Comparison of ENCODE assay signal across 1 cellular context in the genomic region with DNA sequence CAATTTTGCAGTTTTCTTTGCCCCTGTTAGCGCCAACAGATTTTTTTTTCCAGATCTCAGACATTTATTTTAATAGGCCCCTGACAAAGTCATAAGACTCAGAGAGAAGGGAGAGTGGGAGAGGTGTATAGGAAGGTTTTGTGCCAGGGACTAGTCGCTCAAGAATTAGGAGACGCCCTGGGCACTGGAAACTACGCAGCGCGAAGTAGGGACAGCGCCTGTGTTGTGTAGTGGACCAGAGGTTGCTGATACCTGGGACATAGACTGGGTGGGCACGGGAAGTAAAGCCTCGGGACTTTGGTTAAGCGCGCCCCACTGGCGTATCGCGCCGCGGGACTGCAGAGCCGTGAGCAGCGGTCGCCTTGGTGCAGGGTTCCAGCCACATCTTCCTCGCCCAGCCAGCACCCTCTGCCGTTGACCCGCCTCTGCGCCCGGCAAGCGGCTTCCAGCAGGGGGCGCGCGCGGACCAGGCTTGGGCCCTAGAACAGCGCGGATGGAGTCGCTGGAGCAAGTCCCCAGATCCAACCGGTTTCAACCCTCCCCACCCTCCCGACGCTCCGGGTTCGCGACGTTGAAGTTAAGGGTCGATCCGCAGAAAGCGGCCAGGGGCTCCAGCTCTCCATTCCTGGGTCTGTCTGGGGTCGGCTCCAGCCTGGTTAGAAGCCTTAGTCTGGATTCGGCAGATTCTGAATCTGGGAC.
TF ChIP-seq lines count a peak whose summit lies in the region.

No MANE protein-coding gene starts in this region.

TF ChIP-seq in HepG2, 621 proteins besides CTCF, POLR2A, EP300 and RAD21 (continued from another document and continues in another):
- TF ChIP-seq, protein P1, sequence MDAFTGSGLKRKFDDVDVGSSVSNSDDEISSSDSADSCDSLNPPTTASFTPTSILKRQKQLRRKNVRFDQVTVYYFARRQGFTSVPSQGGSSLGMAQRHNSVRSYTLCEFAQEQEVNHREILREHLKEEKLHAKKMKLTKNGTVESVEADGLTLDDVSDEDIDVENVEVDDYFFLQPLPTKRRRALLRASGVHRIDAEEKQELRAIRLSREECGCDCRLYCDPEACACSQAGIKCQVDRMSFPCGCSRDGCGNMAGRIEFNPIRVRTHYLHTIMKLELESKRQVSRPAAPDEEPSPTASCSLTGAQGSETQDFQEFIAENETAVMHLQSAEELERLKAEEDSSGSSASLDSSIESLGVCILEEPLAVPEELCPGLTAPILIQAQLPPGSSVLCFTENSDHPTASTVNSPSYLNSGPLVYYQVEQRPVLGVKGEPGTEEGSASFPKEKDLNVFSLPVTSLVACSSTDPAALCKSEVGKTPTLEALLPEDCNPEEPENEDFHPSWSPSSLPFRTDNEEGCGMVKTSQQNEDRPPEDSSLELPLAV (CRISPR knock-in tag; conservative IDR thresholded peaks at IDR 0.05; ENCODE audit: low read depth), result no peak
- TF ChIP-seq, protein P2, sequence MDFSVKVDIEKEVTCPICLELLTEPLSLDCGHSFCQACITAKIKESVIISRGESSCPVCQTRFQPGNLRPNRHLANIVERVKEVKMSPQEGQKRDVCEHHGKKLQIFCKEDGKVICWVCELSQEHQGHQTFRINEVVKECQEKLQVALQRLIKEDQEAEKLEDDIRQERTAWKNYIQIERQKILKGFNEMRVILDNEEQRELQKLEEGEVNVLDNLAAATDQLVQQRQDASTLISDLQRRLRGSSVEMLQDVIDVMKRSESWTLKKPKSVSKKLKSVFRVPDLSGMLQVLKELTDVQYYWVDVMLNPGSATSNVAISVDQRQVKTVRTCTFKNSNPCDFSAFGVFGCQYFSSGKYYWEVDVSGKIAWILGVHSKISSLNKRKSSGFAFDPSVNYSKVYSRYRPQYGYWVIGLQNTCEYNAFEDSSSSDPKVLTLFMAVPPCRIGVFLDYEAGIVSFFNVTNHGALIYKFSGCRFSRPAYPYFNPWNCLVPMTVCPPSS (IDR thresholded peaks at IDR 0.05), result no peak
- TF ChIP-seq, protein P3, sequence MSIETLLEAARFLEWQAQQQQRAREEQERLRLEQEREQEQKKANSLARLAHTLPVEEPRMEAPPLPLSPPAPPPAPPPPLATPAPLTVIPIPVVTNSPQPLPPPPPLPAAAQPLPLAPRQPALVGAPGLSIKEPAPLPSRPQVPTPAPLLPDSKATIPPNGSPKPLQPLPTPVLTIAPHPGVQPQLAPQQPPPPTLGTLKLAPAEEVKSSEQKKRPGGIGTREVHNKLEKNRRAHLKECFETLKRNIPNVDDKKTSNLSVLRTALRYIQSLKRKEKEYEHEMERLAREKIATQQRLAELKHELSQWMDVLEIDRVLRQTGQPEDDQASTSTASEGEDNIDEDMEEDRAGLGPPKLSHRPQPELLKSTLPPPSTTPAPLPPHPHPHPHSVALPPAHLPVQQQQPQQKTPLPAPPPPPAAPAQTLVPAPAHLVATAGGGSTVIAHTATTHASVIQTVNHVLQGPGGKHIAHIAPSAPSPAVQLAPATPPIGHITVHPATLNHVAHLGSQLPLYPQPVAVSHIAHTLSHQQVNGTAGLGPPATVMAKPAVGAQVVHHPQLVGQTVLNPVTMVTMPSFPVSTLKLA (IDR thresholded peaks at IDR 0.05), result no peak
- TF ChIP-seq ZNF709 (CRISPR knock-in tag; IDR thresholded peaks at IDR 0.05) (no peak), HNRNPLL (IDR thresholded peaks at IDR 0.05; ENCODE audit: low read depth, low read length, poor library complexity, severe bottlenecking) (peak; percentile 47), NR1H2 (CRISPR knock-in tag; IDR thresholded peaks at IDR 0.05; ENCODE audit: borderline replicate concordance, low read depth) (no peak), ZNF790 (CRISPR knock-in tag; IDR thresholded peaks at IDR 0.05; ENCODE audit: borderline replicate concordance) (no peak), SOX6 (IDR thresholded peaks at IDR 0.05) (no peak), SOX6 (CRISPR knock-in tag; IDR thresholded peaks at IDR 0.05) (no peak), MED13 (CRISPR knock-in tag; IDR thresholded peaks at IDR 0.05) (no peak), HNF4G (IDR thresholded peaks at IDR 0.05; ENCODE audit: borderline replicate concordance, low read depth, low read length) (0 out of 2 replicates have a peak, but pooled peaks have one; percentile 9), HNF4G (CRISPR knock-in tag; IDR thresholded peaks at IDR 0.05; ENCODE audit: borderline replicate concordance, low read depth) (no peak), GTF3A (CRISPR knock-in tag; conservative IDR thresholded peaks at IDR 0.05) (no peak), ZNF569 (CRISPR knock-in tag; IDR thresholded peaks at IDR 0.05; ENCODE audit: borderline replicate concordance) (no peak), ZNF557 (CRISPR knock-in tag; IDR thresholded peaks at IDR 0.05) (no peak), SPEN (CRISPR knock-in tag; IDR thresholded peaks at IDR 0.05; ENCODE audit: low read depth) (peak; percentile 45; the same call in 1 of the 2 replicates), REPIN1 (CRISPR knock-in tag; IDR thresholded peaks at IDR 0.05; ENCODE audit: borderline replicate concordance, low read depth) (no peak), ZFY (CRISPR knock-in tag; IDR thresholded peaks at IDR 0.05) (no peak), ZNF510 (CRISPR knock-in tag; IDR thresholded peaks at IDR 0.05; ENCODE audit: low read depth) (no peak), ZNF619 (CRISPR knock-in tag; IDR thresholded peaks at IDR 0.05) (no peak), KDM5B (CRISPR knock-in tag; IDR thresholded peaks at IDR 0.05; ENCODE audit: borderline replicate concordance) (no peak; the same call in 1 of the 2 replicates), GPN1 (CRISPR knock-in tag; IDR thresholded peaks at IDR 0.05; ENCODE audit: borderline replicate concordance) (no peak), TRIM24 (CRISPR knock-in tag; IDR thresholded peaks at IDR 0.05) (no peak), ZNF383 (CRISPR knock-in tag; IDR thresholded peaks at IDR 0.05; ENCODE audit: borderline replicate concordance) (no peak), NFYB (CRISPR knock-in tag; IDR thresholded peaks at IDR 0.05) (no peak), KLF11 (CRISPR knock-in tag; IDR thresholded peaks at IDR 0.05) (no peak), CBX2 (IDR thresholded peaks at IDR 0.05; ENCODE audit: low read depth, low read length) (no peak), CBX2 (CRISPR knock-in tag; IDR thresholded peaks at IDR 0.05; ENCODE audit: low read depth) (no peak), ZMYM3 (CRISPR knock-in tag; IDR thresholded peaks at IDR 0.05) (no peak), RXRB (CRISPR knock-in tag; IDR thresholded peaks at IDR 0.05; ENCODE audit: borderline replicate concordance) (peak; percentile 20; the same call in 1 of the 2 replicates), ZNF30 (CRISPR knock-in tag; IDR thresholded peaks at IDR 0.05) (no peak), ZSCAN31 (CRISPR knock-in tag; IDR thresholded peaks at IDR 0.05; ENCODE audit: low read depth) (no peak), REXO4 (CRISPR knock-in tag; IDR thresholded peaks at IDR 0.05; ENCODE audit: borderline replicate concordance) (no peak), ATM (IDR thresholded peaks at IDR 0.05; ENCODE audit: borderline replicate concordance) (no peak), KLF13 (CRISPR knock-in tag; IDR thresholded peaks at IDR 0.05) (no peak), ZNF24 (IDR thresholded peaks at IDR 0.05) (no peak)
- TF ChIP-seq, protein P4, sequence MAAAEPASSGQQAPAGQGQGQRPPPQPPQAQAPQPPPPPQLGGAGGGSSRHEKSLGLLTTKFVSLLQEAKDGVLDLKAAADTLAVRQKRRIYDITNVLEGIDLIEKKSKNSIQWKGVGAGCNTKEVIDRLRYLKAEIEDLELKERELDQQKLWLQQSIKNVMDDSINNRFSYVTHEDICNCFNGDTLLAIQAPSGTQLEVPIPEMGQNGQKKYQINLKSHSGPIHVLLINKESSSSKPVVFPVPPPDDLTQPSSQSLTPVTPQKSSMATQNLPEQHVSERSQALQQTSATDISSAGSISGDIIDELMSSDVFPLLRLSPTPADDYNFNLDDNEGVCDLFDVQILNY (CRISPR knock-in tag; conservative IDR thresholded peaks at IDR 0.05), result no peak
- TF ChIP-seq, protein P5, sequence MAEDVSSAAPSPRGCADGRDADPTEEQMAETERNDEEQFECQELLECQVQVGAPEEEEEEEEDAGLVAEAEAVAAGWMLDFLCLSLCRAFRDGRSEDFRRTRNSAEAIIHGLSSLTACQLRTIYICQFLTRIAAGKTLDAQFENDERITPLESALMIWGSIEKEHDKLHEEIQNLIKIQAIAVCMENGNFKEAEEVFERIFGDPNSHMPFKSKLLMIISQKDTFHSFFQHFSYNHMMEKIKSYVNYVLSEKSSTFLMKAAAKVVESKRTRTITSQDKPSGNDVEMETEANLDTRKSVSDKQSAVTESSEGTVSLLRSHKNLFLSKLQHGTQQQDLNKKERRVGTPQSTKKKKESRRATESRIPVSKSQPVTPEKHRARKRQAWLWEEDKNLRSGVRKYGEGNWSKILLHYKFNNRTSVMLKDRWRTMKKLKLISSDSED (CRISPR knock-in tag; IDR thresholded peaks at IDR 0.05), result no peak
- TF ChIP-seq, protein P6, sequence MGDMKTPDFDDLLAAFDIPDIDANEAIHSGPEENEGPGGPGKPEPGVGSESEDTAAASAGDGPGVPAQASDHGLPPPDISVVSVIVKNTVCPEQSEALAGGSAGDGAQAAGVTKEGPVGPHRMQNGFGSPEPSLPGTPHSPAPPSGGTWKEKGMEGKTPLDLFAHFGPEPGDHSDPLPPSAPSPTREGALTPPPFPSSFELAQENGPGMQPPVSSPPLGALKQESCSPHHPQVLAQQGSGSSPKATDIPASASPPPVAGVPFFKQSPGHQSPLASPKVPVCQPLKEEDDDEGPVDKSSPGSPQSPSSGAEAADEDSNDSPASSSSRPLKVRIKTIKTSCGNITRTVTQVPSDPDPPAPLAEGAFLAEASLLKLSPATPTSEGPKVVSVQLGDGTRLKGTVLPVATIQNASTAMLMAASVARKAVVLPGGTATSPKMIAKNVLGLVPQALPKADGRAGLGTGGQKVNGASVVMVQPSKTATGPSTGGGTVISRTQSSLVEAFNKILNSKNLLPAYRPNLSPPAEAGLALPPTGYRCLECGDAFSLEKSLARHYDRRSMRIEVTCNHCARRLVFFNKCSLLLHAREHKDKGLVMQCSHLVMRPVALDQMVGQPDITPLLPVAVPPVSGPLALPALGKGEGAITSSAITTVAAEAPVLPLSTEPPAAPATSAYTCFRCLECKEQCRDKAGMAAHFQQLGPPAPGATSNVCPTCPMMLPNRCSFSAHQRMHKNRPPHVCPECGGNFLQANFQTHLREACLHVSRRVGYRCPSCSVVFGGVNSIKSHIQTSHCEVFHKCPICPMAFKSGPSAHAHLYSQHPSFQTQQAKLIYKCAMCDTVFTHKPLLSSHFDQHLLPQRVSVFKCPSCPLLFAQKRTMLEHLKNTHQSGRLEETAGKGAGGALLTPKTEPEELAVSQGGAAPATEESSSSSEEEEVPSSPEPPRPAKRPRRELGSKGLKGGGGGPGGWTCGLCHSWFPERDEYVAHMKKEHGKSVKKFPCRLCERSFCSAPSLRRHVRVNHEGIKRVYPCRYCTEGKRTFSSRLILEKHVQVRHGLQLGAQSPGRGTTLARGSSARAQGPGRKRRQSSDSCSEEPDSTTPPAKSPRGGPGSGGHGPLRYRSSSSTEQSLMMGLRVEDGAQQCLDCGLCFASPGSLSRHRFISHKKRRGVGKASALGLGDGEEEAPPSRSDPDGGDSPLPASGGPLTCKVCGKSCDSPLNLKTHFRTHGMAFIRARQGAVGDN (CRISPR knock-in tag; IDR thresholded peaks at IDR 0.05), result peak; percentile 55
- TF ChIP-seq, protein P7, sequence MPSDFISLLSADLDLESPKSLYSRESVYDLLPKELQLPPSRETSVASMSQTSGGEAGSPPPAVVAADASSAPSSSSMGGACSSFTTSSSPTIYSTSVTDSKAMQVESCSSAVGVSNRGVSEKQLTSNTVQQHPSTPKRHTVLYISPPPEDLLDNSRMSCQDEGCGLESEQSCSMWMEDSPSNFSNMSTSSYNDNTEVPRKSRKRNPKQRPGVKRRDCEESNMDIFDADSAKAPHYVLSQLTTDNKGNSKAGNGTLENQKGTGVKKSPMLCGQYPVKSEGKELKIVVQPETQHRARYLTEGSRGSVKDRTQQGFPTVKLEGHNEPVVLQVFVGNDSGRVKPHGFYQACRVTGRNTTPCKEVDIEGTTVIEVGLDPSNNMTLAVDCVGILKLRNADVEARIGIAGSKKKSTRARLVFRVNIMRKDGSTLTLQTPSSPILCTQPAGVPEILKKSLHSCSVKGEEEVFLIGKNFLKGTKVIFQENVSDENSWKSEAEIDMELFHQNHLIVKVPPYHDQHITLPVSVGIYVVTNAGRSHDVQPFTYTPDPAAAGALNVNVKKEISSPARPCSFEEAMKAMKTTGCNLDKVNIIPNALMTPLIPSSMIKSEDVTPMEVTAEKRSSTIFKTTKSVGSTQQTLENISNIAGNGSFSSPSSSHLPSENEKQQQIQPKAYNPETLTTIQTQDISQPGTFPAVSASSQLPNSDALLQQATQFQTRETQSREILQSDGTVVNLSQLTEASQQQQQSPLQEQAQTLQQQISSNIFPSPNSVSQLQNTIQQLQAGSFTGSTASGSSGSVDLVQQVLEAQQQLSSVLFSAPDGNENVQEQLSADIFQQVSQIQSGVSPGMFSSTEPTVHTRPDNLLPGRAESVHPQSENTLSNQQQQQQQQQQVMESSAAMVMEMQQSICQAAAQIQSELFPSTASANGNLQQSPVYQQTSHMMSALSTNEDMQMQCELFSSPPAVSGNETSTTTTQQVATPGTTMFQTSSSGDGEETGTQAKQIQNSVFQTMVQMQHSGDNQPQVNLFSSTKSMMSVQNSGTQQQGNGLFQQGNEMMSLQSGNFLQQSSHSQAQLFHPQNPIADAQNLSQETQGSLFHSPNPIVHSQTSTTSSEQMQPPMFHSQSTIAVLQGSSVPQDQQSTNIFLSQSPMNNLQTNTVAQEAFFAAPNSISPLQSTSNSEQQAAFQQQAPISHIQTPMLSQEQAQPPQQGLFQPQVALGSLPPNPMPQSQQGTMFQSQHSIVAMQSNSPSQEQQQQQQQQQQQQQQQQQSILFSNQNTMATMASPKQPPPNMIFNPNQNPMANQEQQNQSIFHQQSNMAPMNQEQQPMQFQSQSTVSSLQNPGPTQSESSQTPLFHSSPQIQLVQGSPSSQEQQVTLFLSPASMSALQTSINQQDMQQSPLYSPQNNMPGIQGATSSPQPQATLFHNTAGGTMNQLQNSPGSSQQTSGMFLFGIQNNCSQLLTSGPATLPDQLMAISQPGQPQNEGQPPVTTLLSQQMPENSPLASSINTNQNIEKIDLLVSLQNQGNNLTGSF (CRISPR knock-in tag; IDR thresholded peaks at IDR 0.05), result no peak
- TF ChIP-seq, protein P8, sequence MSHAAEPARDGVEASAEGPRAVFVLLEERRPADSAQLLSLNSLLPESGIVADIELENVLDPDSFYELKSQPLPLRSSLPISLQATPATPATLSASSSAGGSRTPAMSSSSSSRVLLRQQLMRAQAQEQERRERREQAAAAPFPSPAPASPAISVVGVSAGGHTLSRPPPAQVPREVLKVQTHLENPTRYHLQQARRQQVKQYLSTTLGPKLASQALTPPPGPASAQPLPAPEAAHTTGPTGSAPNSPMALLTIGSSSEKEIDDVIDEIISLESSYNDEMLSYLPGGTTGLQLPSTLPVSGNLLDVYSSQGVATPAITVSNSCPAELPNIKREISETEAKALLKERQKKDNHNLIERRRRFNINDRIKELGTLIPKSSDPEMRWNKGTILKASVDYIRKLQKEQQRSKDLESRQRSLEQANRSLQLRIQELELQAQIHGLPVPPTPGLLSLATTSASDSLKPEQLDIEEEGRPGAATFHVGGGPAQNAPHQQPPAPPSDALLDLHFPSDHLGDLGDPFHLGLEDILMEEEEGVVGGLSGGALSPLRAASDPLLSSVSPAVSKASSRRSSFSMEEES (CRISPR knock-in tag; IDR thresholded peaks at IDR 0.05), result no peak
- TF ChIP-seq, protein P9, sequence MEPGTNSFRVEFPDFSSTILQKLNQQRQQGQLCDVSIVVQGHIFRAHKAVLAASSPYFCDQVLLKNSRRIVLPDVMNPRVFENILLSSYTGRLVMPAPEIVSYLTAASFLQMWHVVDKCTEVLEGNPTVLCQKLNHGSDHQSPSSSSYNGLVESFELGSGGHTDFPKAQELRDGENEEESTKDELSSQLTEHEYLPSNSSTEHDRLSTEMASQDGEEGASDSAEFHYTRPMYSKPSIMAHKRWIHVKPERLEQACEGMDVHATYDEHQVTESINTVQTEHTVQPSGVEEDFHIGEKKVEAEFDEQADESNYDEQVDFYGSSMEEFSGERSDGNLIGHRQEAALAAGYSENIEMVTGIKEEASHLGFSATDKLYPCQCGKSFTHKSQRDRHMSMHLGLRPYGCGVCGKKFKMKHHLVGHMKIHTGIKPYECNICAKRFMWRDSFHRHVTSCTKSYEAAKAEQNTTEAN (CRISPR knock-in tag; conservative IDR thresholded peaks at IDR 0.05), result no peak
